8 cellular contexts compared by ENCODE assay signal in genomic region chr12:98504368-98504617, GRCh38. TPM values are rescaled to one million over a fixed set of nuclear protein-coding genes. Genes with fewer than 3 reads are reported as not detected.
A peak's percentile ranks its signal among the peaks of the same experiment; 100 is the strongest.
DNase-seq lines count a peak whose midpoint lies in the region; ATAC-seq, FAIRE-seq and TF ChIP-seq lines count a peak whose summit lies in the region.

No MANE protein-coding gene starts in this region.

- peak overlapping the region; percentile 99 for H3K4me3 Mint-ChIP-seq in activated B cell treated with CpG ODN at 0.5 μM for 24 hours

- TF ChIP-seq CTCF in activated B cell treated with CpG ODN at 0.5 μM for 24 hours (IDR thresholded peaks at IDR 0.05), result no peak
- no peak for TF ChIP-seq CTCF in keratinocyte (optimal IDR thresholded peaks at IDR 0.05 in 1 of 3, IDR thresholded peaks at IDR 0.05 in 1 of 3, conservative IDR thresholded peaks at IDR 0.05 in 1 of 3; ENCODE audit: extremely low read depth in 1 of 3, insufficient read depth in 2 of 3, low read length in 3 of 3)
- no peak for TF ChIP-seq CTCF in tibial nerve (IDR thresholded peaks at IDR 0.05)

- dilution Hi-C loops in keratinocyte (cut with MboI; ENCODE audit: extremely low pct_ligation_motif_present, low sequenced_read_pairs), result no loop called here

- H4K20me1 ChIP-seq in keratinocyte (ENCODE audit: control insufficient read depth, extremely low read depth, insufficient read depth, low read length), result no peaks in the 10 kb centered on the region

- peaks cover 5% of the 10 kb centered on the region for H3K27me3 Mint-ChIP-seq in activated B cell treated with CpG ODN at 0.5 μM for 24 hours

- H2AFZ ChIP-seq in keratinocyte (ENCODE audit: control insufficient read depth, low read length), result peak overlapping the region; percentile 57

- H3K9me3 ChIP-seq in keratinocyte (ENCODE audit: control insufficient read depth, low read depth, low read length) (no peaks in the 10 kb centered on the region), tibial nerve (no peaks in the 10 kb centered on the region)

- H3K36me3 ChIP-seq in keratinocyte (ENCODE audit: control insufficient read depth in 2 of 2, extremely low read depth in 1 of 2, insufficient read depth in 2 of 2, low read length in 2 of 2) (no peaks in the 10 kb centered on the region), tibial nerve (no peaks in the 10 kb centered on the region)

- peak overlapping the region; percentile 26 to 93 (median 60) for H3K4me3 ChIP-seq in keratinocyte (ENCODE audit: control insufficient read depth in 2 of 3, extremely low read depth in 1 of 3, insufficient read depth in 2 of 3, low read depth in 1 of 3, low read length in 3 of 3)
- H3K4me3 ChIP-seq in tibial nerve, result peak overlapping the region; percentile 36 to 71 (median 62)

- no peak for DNase-seq in activated B cell treated with CpG ODN at 0.5 μM for 24 hours
- no peak for DNase-seq in keratinocyte (ENCODE audit: low read depth, low spot score)
- DNase-seq in tibial nerve (ENCODE audit: low spot score in 2 of 2), result no peak
- no peak for DNase-seq in cortex of kidney (lab: John Stamatoyannopoulos, UW)
- no peak for DNase-seq in T-helper 9 cell
- no peak for DNase-seq in DMS153 treated with DMSO at 0.1 percent for 48 hours (lab: John Stamatoyannopoulos, UW; ENCODE audit: unreplicated experiment)

- H3K27me3 ChIP-seq in keratinocyte (ENCODE audit: control insufficient read depth, extremely low read depth, insufficient read depth, low read length), result no peaks in the 10 kb centered on the region
- H3K27me3 ChIP-seq in tibial nerve, result no peaks in the 10 kb centered on the region

- H3K9ac ChIP-seq in keratinocyte (ENCODE audit: control insufficient read depth, extremely low read depth, insufficient read depth, low read length), result no peak overlapping the region

- ATAC-seq in GM18505 (IDR thresholded peaks at IDR 0.05; ENCODE audit: unreplicated experiment) (peak; percentile 3), HG02759 (IDR thresholded peaks at IDR 0.05; ENCODE audit: unreplicated experiment) (peak; percentile 15), activated B cell treated with CpG ODN at 0.5 μM for 24 hours (ENCODE audit: low read depth) (no peak)

- intact Hi-C loops in activated B cell treated with CpG ODN at 0.5 μM for 24 hours (cut with micrococcal nuclease), result loop anchor here (5.0 to 10.0 kb wide), 2 partner anchors 1641 to 1763 kb away; partner anchors contain the start of genes BLTP3B, DEPDC4 and SCYL2

- POLR2A ChIA-PET in activated B cell treated with CpG ODN at 0.5 μM for 24 hours (lab: Charles Lee), result interaction anchor here (0.6 to 3.0 kb wide), 3 partner anchors 10 to 108 kb away, joined by 3 to 71 read pairs (median 8); partner anchors contain the start of gene TMPO

- no peaks in the 10 kb centered on the region for H3K79me2 ChIP-seq in keratinocyte (ENCODE audit: control insufficient read depth, insufficient read depth, low read length)

- TF ChIP-seq EP300 in tibial nerve (IDR thresholded peaks at IDR 0.05), result no peak

- peaks cover 15% of the 10 kb centered on the region for H3K36me3 Mint-ChIP-seq in activated B cell treated with CpG ODN at 0.5 μM for 24 hours (ENCODE audit: low read depth)

- no peaks in the 10 kb centered on the region for H3K9me1 ChIP-seq in keratinocyte (ENCODE audit: control insufficient read depth, extremely low read depth, insufficient read depth, low read length)

- FAIRE-seq in keratinocyte (lab: Jason Lieb, UNC), result no peak

- WGBS in tibial nerve, 2 donors, result 24 to 26% methylated on average over 3 of the region's 3 CpGs

- peak overlapping the region; percentile 99 for H3K27ac Mint-ChIP-seq in activated B cell treated with CpG ODN at 0.5 μM for 24 hours

- peaks cover 23% of the 10 kb centered on the region for H3K4me1 Mint-ChIP-seq in activated B cell treated with CpG ODN at 0.5 μM for 24 hours

- H3K27ac ChIP-seq in keratinocyte (ENCODE audit: control insufficient read depth, insufficient read depth, low read length) (no peak overlapping the region), tibial nerve (peak overlapping the region; percentile 93 to 97 (median 94))

- peaks cover 3% of the 10 kb centered on the region for H3K4me1 ChIP-seq in keratinocyte (ENCODE audit: control insufficient read depth, extremely low read depth, insufficient read depth, low read length)
- H3K4me1 ChIP-seq in tibial nerve, result no peaks in the 10 kb centered on the region

- no peak for TF ChIP-seq POLR2A in GM18505 (IDR thresholded peaks at IDR 0.05; ENCODE audit: borderline replicate concordance, extremely low read depth, insufficient read depth, insufficient read length)
- TF ChIP-seq POLR2A in tibial nerve (IDR thresholded peaks at IDR 0.05), result no peak

- H3K9me3 Mint-ChIP-seq in activated B cell treated with CpG ODN at 0.5 μM for 24 hours, result no peaks in the 10 kb centered on the region

- CTCF ChIA-PET in activated B cell treated with CpG ODN at 0.5 μM for 24 hours (lab: Charles Lee), result no interaction called here

- peak overlapping the region; percentile 75 for H3K4me2 ChIP-seq in keratinocyte (ENCODE audit: control insufficient read depth, extremely low read depth, insufficient read depth, low read depth, low read length)

RNA-seq across cellular contexts. Expression of gene TMPO, which starts 11.1 kb away (rescaled TPM):
- total RNA-seq in activated B cell treated with CpG ODN at 0.5 μM for 24 hours, result 115 and 116 TPM in 2 replicates
- 10.2 to 41.0 TPM (median 30.5 TPM) in 3 replicates for polyA plus RNA-seq in keratinocyte
- polyA plus RNA-seq in keratinocyte (2011; ENCODE audit: low read depth), result 16.5 TPM
- 8.9 and 17.9 TPM in 2 replicates for polyA plus RNA-seq in keratinocyte (2011; cell fraction: cytosol; rRNA removed)
- 10.6 and 16.6 TPM in 2 replicates for polyA plus RNA-seq in keratinocyte (2011; cell fraction: nucleus; rRNA removed)
- 9.8 and 29.2 TPM in 2 replicates for polyA plus RNA-seq in keratinocyte (2012; ENCODE audit: low replicate concordance)
- 6.4 to 32.8 TPM (median 6.6 TPM) in 3 replicates for polyA minus RNA-seq in keratinocyte
- polyA minus RNA-seq in keratinocyte (2011; cell fraction: cytosol; rRNA and poly(A)+ RNA removed), result 16.5 TPM
- 11.4 and 16.5 TPM in 2 replicates for polyA minus RNA-seq in keratinocyte (2011; cell fraction: nucleus; rRNA and poly(A)+ RNA removed)
- total RNA-seq in tibial nerve, result 10 to 100 TPM; 53.9 to 87.7 (median 70.2) TPM
